ENCODE assay signal across 13 cellular contexts in the genomic region with DNA sequence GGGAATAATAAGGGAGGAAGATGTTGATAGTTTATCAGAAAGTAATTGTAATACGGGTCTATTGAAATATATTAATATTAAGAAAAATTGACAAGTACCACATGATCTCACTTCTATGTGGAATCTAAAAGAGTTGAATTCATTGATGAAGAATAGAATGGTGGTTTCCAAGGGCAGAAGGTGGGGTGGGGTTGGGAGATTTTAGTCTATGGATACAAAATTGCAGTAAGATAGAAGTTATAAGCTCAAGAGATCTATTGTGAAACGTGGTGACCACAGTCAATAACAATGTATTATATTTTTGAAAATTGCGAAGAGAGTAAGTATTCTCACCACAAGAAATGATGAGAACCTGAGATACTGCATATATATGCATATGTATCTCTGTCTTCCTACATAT. TPM values are rescaled to one million over a fixed set of nuclear protein-coding genes. Genes with fewer than 3 reads are reported as not detected.
DNase-seq lines count a peak whose midpoint lies in the region; ATAC-seq and TF ChIP-seq lines count a peak whose summit lies in the region.
"Had no signal": no experiment of that assay in that cellular context is flagged by ENCODE, and none has a peak within 500 bp of the region (broad histone marks: within the 10 kb centered on the region; RNA-seq: fewer than 3 reads in every experiment).

No MANE protein-coding gene starts in this region.

- no peak overlapping the region for H3K4me3 Mint-ChIP-seq in nephron
- H3K4me3 Mint-ChIP-seq: IgD-negative memory B cell had no signal

- H3K9me3 Mint-ChIP-seq in nephron = no peaks in the 10 kb centered on the region
- H3K9me3 Mint-ChIP-seq in activated naive CD4-positive, alpha-beta T cell treated with anti-CD3 and anti-CD28 coated beads, Interleukin-2, amount 50 U/mL, for 72 hours = no peaks in the 10 kb centered on the region
- H3K9me3 Mint-ChIP-seq: IgD-negative memory B cell had no signal

- peak; percentile 54 for DNase-seq in amniotic epithelial cell (ENCODE audit: low read depth)
- DNase-seq in fibroblast of peridontal ligament (ENCODE audit: extremely low read depth) = peak; percentile 59
- DNase-seq in hepatic stellate cell (ENCODE audit: low spot score) = no peak
- no peak for DNase-seq in activated naive CD4-positive, alpha-beta T cell treated with anti-CD3 and anti-CD28 coated beads, Interleukin-2, amount 50 U/mL, for 72 hours (ENCODE audit: low spot score in 2 of 2)
- DNase-seq: DMS53, GF-D8, GM23248 had no signal

- ATAC-seq in GM18498 (IDR thresholded peaks at IDR 0.05; ENCODE audit: unreplicated experiment) = no peak
- no peak for ATAC-seq in activated naive CD4-positive, alpha-beta T cell treated with anti-CD3 and anti-CD28 coated beads, Interleukin-2, amount 50 U/mL, for 72 hours
- ATAC-seq: A549, HCT116 had no signal

- TF ChIP-seq CTCF in nephron (IDR thresholded peaks at IDR 0.05; ENCODE audit: unreplicated experiment in 3 of 3) = no peak

- H3K27ac Mint-ChIP-seq in nephron = peak overlapping the region in 2 of 3 experiments; percentile 1 to 44
- no peak overlapping the region for H3K27ac Mint-ChIP-seq in activated naive CD4-positive, alpha-beta T cell treated with anti-CD3 and anti-CD28 coated beads, Interleukin-2, amount 50 U/mL, for 72 hours
- H3K27ac Mint-ChIP-seq: IgD-negative memory B cell had no signal

- peaks cover 42% of the 10 kb centered on the region for H3K36me3 Mint-ChIP-seq in nephron (ENCODE audit: low read depth)
- H3K36me3 Mint-ChIP-seq in activated naive CD4-positive, alpha-beta T cell treated with anti-CD3 and anti-CD28 coated beads, Interleukin-2, amount 50 U/mL, for 72 hours = no peaks in the 10 kb centered on the region

- H3K4me1 Mint-ChIP-seq in nephron = peaks cover 13% of the 10 kb centered on the region
- H3K4me1 Mint-ChIP-seq: IgD-negative memory B cell had no signal

- no peaks in the 10 kb centered on the region for H3K27me3 Mint-ChIP-seq in nephron (ENCODE audit: low read depth)
- H3K27me3 Mint-ChIP-seq: IgD-negative memory B cell had no signal

RNA-seq across cellular contexts. Expression of a gene that starts 38.9 kb away (rescaled TPM):
- total RNA-seq in activated naive CD4-positive, alpha-beta T cell treated with anti-CD3 and anti-CD28 coated beads, Interleukin-2, amount 50 U/mL, for 72 hours = under 1 TPM in 1 of 2 donors, not detected in 1; 0.16 TPM
- total RNA-seq: HT-29 had no signal

Comparison
In these comparisons a context has a peak if more than half of its experiments do, and no peak if none do; other contexts are left out.
1. DNase-seq: peak in amniotic epithelial cell (single experiment) and fibroblast of peridontal ligament (single experiment); none in hepatic stellate cell (single experiment) and activated naive CD4-positive, alpha-beta T cell treated with anti-CD3 and anti-CD28 coated beads, Interleukin-2, amount 50 U/mL, for 72 hours (0 of 2).
2. H3K27ac Mint-ChIP-seq: peak in nephron (2 of 3); none in activated naive CD4-positive, alpha-beta T cell treated with anti-CD3 and anti-CD28 coated beads, Interleukin-2, amount 50 U/mL, for 72 hours (0 of 2).